In the genomic region with DNA sequence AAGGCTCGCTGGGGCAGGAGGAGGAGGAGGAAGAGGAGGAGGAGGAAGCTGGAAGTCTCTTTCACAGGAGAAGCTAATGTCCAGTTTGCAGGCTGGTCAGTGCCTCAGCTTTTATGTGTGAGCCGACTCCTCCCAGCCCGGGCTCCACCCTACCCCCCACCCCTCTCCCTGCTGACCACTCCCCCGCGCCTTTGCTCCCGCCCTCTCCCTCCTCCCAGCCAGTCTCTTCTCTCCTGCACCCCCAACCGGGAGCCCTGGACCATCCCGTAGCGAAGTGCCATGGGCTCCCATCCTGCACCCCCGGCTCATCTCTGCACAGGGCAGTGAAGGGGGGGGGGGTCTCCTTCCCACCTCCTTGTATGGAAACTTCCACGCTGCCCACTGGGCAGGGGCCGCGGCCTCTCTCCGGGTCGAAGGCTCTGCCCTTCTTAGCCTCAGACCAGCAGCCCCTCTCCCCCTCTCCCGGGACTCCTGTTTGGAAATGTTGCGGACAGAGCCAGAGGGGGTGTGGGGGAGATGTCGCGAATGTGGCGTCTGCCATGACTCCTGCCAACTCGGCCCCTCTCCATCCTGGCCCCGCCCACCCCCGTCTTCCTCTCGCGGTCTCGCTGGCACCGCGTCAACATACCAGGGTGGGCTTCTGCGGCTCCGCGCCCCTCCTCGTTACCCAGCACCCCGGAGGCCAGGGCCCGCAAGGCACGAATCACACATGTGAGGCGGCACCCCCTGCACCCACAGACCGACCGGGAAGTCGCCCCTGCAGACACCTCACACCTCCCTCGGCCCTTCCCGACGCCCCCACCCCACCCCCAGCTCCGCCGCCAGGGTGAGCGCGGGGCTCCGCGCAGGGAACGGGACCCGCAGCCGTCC, we compare ENCODE assay signal across 8 cellular contexts. TPM values are rescaled to one million over a fixed set of nuclear protein-coding genes. Genes with fewer than 3 reads are reported as not detected.
DNase-seq lines count a peak whose midpoint lies in the region; ATAC-seq, FAIRE-seq and TF ChIP-seq lines count a peak whose summit lies in the region.

No MANE protein-coding gene starts in this region.

- H3K9me3 ChIP-seq in Caco-2 (no peaks in the 10 kb centered on the region), neuronal stem cell (replicated peaks in 1 of 2; ENCODE audit: control insufficient read depth in 2 of 2, insufficient read depth in 1 of 2, low read depth in 1 of 2, low read length in 2 of 2) (peaks cover 0 to 2% of the 10 kb centered on the region in 2 donors)

- H3K36me3 ChIP-seq in Caco-2 (ENCODE audit: control insufficient read depth, insufficient read depth, low read length) (peaks cover 4% of the 10 kb centered on the region), neuronal stem cell (replicated peaks in 1 of 2; ENCODE audit: control insufficient read depth in 2 of 2, insufficient read depth in 2 of 2, low read length in 2 of 2) (no peaks in the 10 kb centered on the region)

- ATAC-seq in activated CD4-positive, CD25-positive, alpha-beta regulatory T cell treated with anti-CD3 and anti-CD28 coated beads, Interleukin-2, amount 50 U/mL, for 24 hours, result no peak
- no peak for ATAC-seq in HG02798 (IDR thresholded peaks at IDR 0.05; ENCODE audit: poor library complexity, unreplicated experiment)

- no peak overlapping the region for H3K27ac ChIP-seq in neuronal stem cell (replicated peaks; ENCODE audit: low read length)

- peak overlapping the region; percentile 68 for H3K23ac ChIP-seq in neuronal stem cell (ENCODE audit: low read depth, low read length, poor library complexity)

- no peak overlapping the region for H2BK12ac ChIP-seq in neuronal stem cell (ENCODE audit: low read length)

- H3K27ac Mint-ChIP-seq in Caco-2 (ENCODE audit: unreplicated experiment), result peak overlapping the region; percentile 30

- H4K91ac ChIP-seq in neuronal stem cell (ENCODE audit: low read depth, low read length, poor library complexity), result no peak overlapping the region

- H2BK5ac ChIP-seq in neuronal stem cell (ENCODE audit: low read length), result no peak overlapping the region

- peak overlapping the region; percentile 84 for H3K4me3 Mint-ChIP-seq in Caco-2 (ENCODE audit: unreplicated experiment)

- peak overlapping the region; percentile 97 for H3K18ac ChIP-seq in neuronal stem cell (ENCODE audit: low read length)

- intact Hi-C loops in Caco-2 (cut with micrococcal nuclease; ENCODE audit: unreplicated experiment), result no loop called here

- H3K9ac ChIP-seq in neuronal stem cell (ENCODE audit: low read depth, low read length, poor library complexity), result peak overlapping the region; percentile 72

- H3K4ac ChIP-seq in neuronal stem cell (ENCODE audit: low read length), result no peak overlapping the region

- H3K27me3 Mint-ChIP-seq in Caco-2 (ENCODE audit: insufficient read depth, unreplicated experiment), result peaks cover 15% of the 10 kb centered on the region

- H4K8ac ChIP-seq in neuronal stem cell (ENCODE audit: low read depth, low read length), result no peak overlapping the region

- POLR2A ChIA-PET in Caco-2 (lab: Charles Lee), result interaction anchor here (0.6 to 1.3 kb wide), 5 partner anchors 14 to 239 kb away, joined by 3 to 5 read pairs (median 5); a partner anchor contains a TSS

- peak overlapping the region; percentile 98 for H2BK15ac ChIP-seq in neuronal stem cell (ENCODE audit: low read length)

- peak; percentile 91 to 94 for DNase-seq in Caco-2
- peak; percentile 75 for DNase-seq in NCI-H748 (lab: John Stamatoyannopoulos, UW; ENCODE audit: unreplicated experiment)
- DNase-seq in fibroblast of gingiva (ENCODE audit: low read depth), result peak; percentile 76
- peak; percentile 80 for DNase-seq in neuronal stem cell (ENCODE audit: low spot score)
- DNase-seq in COLO668 (lab: John Stamatoyannopoulos, UW; ENCODE audit: unreplicated experiment), result no peak
- no peak for DNase-seq in GM19239 (ENCODE audit: insufficient read length, low spot score)

- H3K79me1 ChIP-seq in neuronal stem cell (ENCODE audit: low read depth, low read length), result peaks cover 2% of the 10 kb centered on the region

- CTCF ChIA-PET in Caco-2 (lab: Charles Lee), result interaction anchor here (0.6 to 2.9 kb wide), 16 partner anchors 13 to 542 kb away, joined by 3 to 28 read pairs (median 4); no protein-coding TSS in a partner anchor

- no CpG with 5 or more reads among the region's 51 CpGs for WGBS in neuronal stem cell (ENCODE audit: extremely low coverage in 2 of 2, insufficient read length in 2 of 2, insufficient replicate concordance in 1 of 2), 2 donors

- no peaks in the 10 kb centered on the region; the same call in 1 of the 2 replicates for H3K27me3 ChIP-seq in Caco-2 (replicated peaks; ENCODE audit: control insufficient read depth, insufficient read depth, low read length)
- H3K27me3 ChIP-seq in neuronal stem cell (ENCODE audit: control insufficient read depth in 3 of 3, insufficient read depth in 3 of 3, low read depth in 1 of 3, low read length in 3 of 3), result peaks cover 25 to 86% (median 86%) of the 10 kb centered on the region in 3 experiments

- peaks cover 59% of the 10 kb centered on the region for H3K36me3 Mint-ChIP-seq in Caco-2 (ENCODE audit: insufficient read depth, unreplicated experiment)

- FAIRE-seq in GM19239 (lab: Jason Lieb, UNC), result no peak

- H3K14ac ChIP-seq in neuronal stem cell (ENCODE audit: low read length), result peak overlapping the region; percentile 98

- no TSS peak for BruUV-seq in Caco-2 (replicated peaks; lab: Mats Ljungman, UMichigan)

- H3K9me3 Mint-ChIP-seq in Caco-2 (ENCODE audit: unreplicated experiment), result no peaks in the 10 kb centered on the region

- H2BK120ac ChIP-seq in neuronal stem cell (ENCODE audit: low read depth, low read length), result peak overlapping the region; percentile 41

- peak overlapping the region; percentile 77 for H2AFZ ChIP-seq in neuronal stem cell (ENCODE audit: low read length)

- TF ChIP-seq CTCF in Caco-2 (IDR thresholded peaks at IDR 0.05; ENCODE audit: insufficient read depth in 1 of 2, low read depth in 1 of 2, low read length in 1 of 2, severe bottlenecking in 1 of 2, unreplicated experiment in 1 of 2), result peak in 1 of 2 experiments; percentile 0

- H3K4me3 ChIP-seq in Caco-2 (ENCODE audit: low read depth, low read length) (peak overlapping the region; percentile 78), neuronal stem cell (ENCODE audit: low read length in 2 of 2) (peak overlapping the region in 1 of 2 donors; percentile 72)

- H3K4me1 ChIP-seq in Caco-2 (peaks cover 19% of the 10 kb centered on the region), neuronal stem cell (ENCODE audit: control insufficient read depth in 2 of 2, insufficient read depth in 1 of 2, low read depth in 1 of 2, low read length in 2 of 2) (peaks cover 4 to 5% of the 10 kb centered on the region in 2 donors)

- H3K4me2 ChIP-seq in neuronal stem cell (ENCODE audit: insufficient read depth, low read length, poor library complexity, severe bottlenecking), result peak overlapping the region; percentile 89

- H3K4me1 Mint-ChIP-seq in Caco-2 (ENCODE audit: low read depth, unreplicated experiment), result peaks cover 18% of the 10 kb centered on the region

- peak overlapping the region; percentile 93 for H2AK5ac ChIP-seq in neuronal stem cell (ENCODE audit: low read depth, low read length)

RNA-seq across cellular contexts. Expression of a gene that starts 1.8 kb away (rescaled TPM):
- total RNA-seq in Caco-2 (2022), result 1,375 and 1,397 TPM in 2 replicates
- polyA plus RNA-seq in neuronal stem cell (2013, experiment 1 of 2), result 11.8 TPM
- 11.0 TPM for polyA plus RNA-seq in neuronal stem cell (2013, experiment 2 of 2)

RNA-seq across cellular contexts. Expression of a gene that starts 23.6 kb away (rescaled TPM):
- total RNA-seq in Caco-2 (2022), result not detected in 2 replicates
- not detected for polyA plus RNA-seq in neuronal stem cell (2013, experiment 1 of 2)
- not detected for polyA plus RNA-seq in neuronal stem cell (2013, experiment 2 of 2)

RNA-seq across cellular contexts. Expression of a gene that starts 34.2 kb away (rescaled TPM):
- total RNA-seq in Caco-2 (2022), result not detected in 2 replicates
- 1.0 TPM for polyA plus RNA-seq in neuronal stem cell (2013, experiment 1 of 2)
- 0.82 TPM for polyA plus RNA-seq in neuronal stem cell (2013, experiment 2 of 2)

Comparison
In these comparisons a context has a peak if more than half of its experiments do, and no peak if none do; other contexts are left out.
1. DNase-seq: peak in Caco-2 (2 of 2), NCI-H748 (single experiment), fibroblast of gingiva (single experiment) and neuronal stem cell (single experiment); none in COLO668 (single experiment) and GM19239 (single experiment).